Comparison of ENCODE assay signal across 8 cellular contexts in the genomic region with DNA sequence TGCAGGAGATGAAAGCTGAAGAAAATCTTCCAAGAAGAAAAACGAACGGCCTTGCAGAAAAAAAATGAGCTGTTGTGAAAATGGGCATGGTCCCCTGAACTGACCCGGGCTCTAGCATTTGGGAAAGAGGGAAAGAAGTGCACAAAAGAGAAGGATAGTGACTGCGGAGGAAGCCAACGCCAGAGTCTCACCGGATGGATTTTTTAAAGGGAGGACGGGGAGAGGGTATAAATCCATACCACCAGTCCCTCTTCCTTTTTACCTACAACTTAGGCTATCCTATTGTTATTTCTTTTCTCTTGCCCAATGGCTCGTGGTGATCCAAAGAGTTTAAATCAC. TPM values are rescaled to one million over a fixed set of nuclear protein-coding genes. Genes with fewer than 3 reads are reported as not detected.
DNase-seq lines count a peak whose midpoint lies in the region; ATAC-seq and TF ChIP-seq lines count a peak whose summit lies in the region.

No MANE protein-coding gene starts in this region.

- peaks cover 0 to 26% (median 17%) of the 10 kb centered on the region in 9 donors for H3K4me1 ChIP-seq in heart right ventricle
- peaks cover 8% of the 10 kb centered on the region for H3K4me1 ChIP-seq in mesodermal cell (ENCODE audit: control insufficient read depth, insufficient read depth, low read length, poor library complexity, severe bottlenecking)
- H3K4me1 ChIP-seq in vagina = peaks cover 12% of the 10 kb centered on the region

- H3K4me3 ChIP-seq in heart right ventricle (peak overlapping the region; percentile 58 to 89 (median 78)), mesodermal cell (ENCODE audit: extremely low read depth, insufficient read depth, low read length, poor library complexity, severe bottlenecking) (peak overlapping the region; percentile 83), vagina (peak overlapping the region; percentile 60 to 72)

- peak overlapping the region; percentile 68 to 90 (median 90) for H3K27ac Mint-ChIP-seq in brain

- TF ChIP-seq CTCF in heart right ventricle (IDR thresholded peaks at IDR 0.05) (no peak), brain (conservative IDR thresholded peaks at IDR 0.05) (no peak), vagina (IDR thresholded peaks at IDR 0.05) (no peak)

- no peaks in the 10 kb centered on the region for H3K36me3 ChIP-seq in heart right ventricle
- peaks cover 18% of the 10 kb centered on the region for H3K36me3 ChIP-seq in mesodermal cell (ENCODE audit: control insufficient read depth, insufficient read depth, low read length)
- H3K36me3 ChIP-seq in vagina = no peaks in the 10 kb centered on the region

- H3K36me3 Mint-ChIP-seq in brain = peaks cover 5% of the 10 kb centered on the region

- ATAC-seq in heart right ventricle (no peak), left cardiac atrium (no peak)

- DNase-seq in heart right ventricle (no peak), left cardiac atrium (no peak), vagina (ENCODE audit: extremely low spot score in 2 of 2) (no peak), NCI-H510A (lab: John Stamatoyannopoulos, UW) (no peak), NCI-H226 (no peak), LoVo (ENCODE audit: low spot score) (no peak)

- H3K27me3 ChIP-seq in heart right ventricle = peaks cover 0 to 29% (median 0%) of the 10 kb centered on the region in 7 donors
- no peaks in the 10 kb centered on the region for H3K27me3 ChIP-seq in vagina

- H3K4me3 Mint-ChIP-seq in brain = peak overlapping the region; percentile 95 to 99 (median 97)

- peak overlapping the region in 7 of 10 donors; percentile 46 to 82 (median 62) for H3K27ac ChIP-seq in heart right ventricle
- H3K27ac ChIP-seq in mesodermal cell (ENCODE audit: low read depth, low read length, severe bottlenecking) = peak overlapping the region; percentile 54
- H3K27ac ChIP-seq in vagina = no peak overlapping the region

- H3K4me1 Mint-ChIP-seq in brain = peaks cover 41% of the 10 kb centered on the region

- intact Hi-C loops in heart right ventricle (cut with DNase I) = no loop called here
- intact Hi-C loops in left cardiac atrium (cut with DNase I) = no loop called here
- intact Hi-C loops in vagina (cut with DNase I) = no loop called here

- H3K9me3 ChIP-seq in heart right ventricle = no peaks in the 10 kb centered on the region
- no peaks in the 10 kb centered on the region for H3K9me3 ChIP-seq in mesodermal cell (ENCODE audit: control insufficient read depth, low read length)
- H3K9me3 ChIP-seq in vagina = no peaks in the 10 kb centered on the region

- TF ChIP-seq POLR2A in vagina (IDR thresholded peaks at IDR 0.05) = no peak

- peaks cover 18% of the 10 kb centered on the region for H3K27me3 Mint-ChIP-seq in brain

- no peaks in the 10 kb centered on the region for H3K9me3 Mint-ChIP-seq in brain

- 4 to 5% methylated on average over 8 of the region's 8 CpGs for WGBS in heart right ventricle, 2 donors
- 0 to 3% methylated on average over 3 to 4 of the region's 8 CpGs for WGBS in mesodermal cell (ENCODE audit: insufficient coverage in 2 of 2), 2 experiments

RNA-seq across cellular contexts. Expression of a gene that starts 0.6 kb away (rescaled TPM):
- total RNA-seq in heart right ventricle = 1 to 10 TPM; 4.5 to 8.3 (median 6.0) TPM
- 1 to 10 TPM; 2.3 to 2.5 TPM for polyA plus RNA-seq in heart right ventricle
- 1 to 10 TPM; 3.7 to 6.3 TPM for total RNA-seq in left cardiac atrium
- 6.7 TPM for polyA plus RNA-seq in brain (ENCODE audit: insufficient read depth, low read depth, low replicate concordance)
- 7.9 TPM for polyA plus RNA-seq in mesodermal cell (2013, experiment 1 of 2)
- 6.9 TPM for polyA plus RNA-seq in mesodermal cell (2013, experiment 2 of 2)
- total RNA-seq in vagina = 8.3 TPM

RNA-seq across cellular contexts. Expression of a gene that starts 23.2 kb away (rescaled TPM):
- total RNA-seq in heart right ventricle = under 1 TPM in 5 of 10 donors, not detected in 5; 0.09 to 0.36 (median 0.20) TPM
- under 1 TPM; 0.35 to 0.37 TPM for polyA plus RNA-seq in heart right ventricle
- total RNA-seq in left cardiac atrium = under 1 TPM; 0.29 to 0.52 TPM
- 2.0 TPM for polyA plus RNA-seq in brain (ENCODE audit: insufficient read depth, low read depth, low replicate concordance)
- 17.8 TPM for polyA plus RNA-seq in mesodermal cell (2013, experiment 1 of 2)
- polyA plus RNA-seq in mesodermal cell (2013, experiment 2 of 2) = 19.6 TPM
- 3.9 TPM for total RNA-seq in vagina
